Comparison of ENCODE assay signal across 16 cellular contexts in genomic region chr2:239576784-239577183, GRCh38.
DNase-seq lines count a peak whose midpoint lies in the region; ATAC-seq and TF ChIP-seq lines count a peak whose summit lies in the region.
"Had no signal": no experiment of that assay in that cellular context is flagged by ENCODE, and none has a peak within 500 bp of the region (broad histone marks: within the 10 kb centered on the region; RNA-seq: fewer than 3 reads in every experiment).

No MANE protein-coding gene starts in this region.

- H3K4me2 ChIP-seq in BLaER1 treated with 17β-estradiol and CSF1 and Interleukin-3, amounts not matched to agents 10 nM and 100 nM = peak overlapping the region; percentile 29 to 81 (median 66); a peak in 19 of 22 replicates
- H3K4me2 ChIP-seq in DND-41 (ENCODE audit: insufficient read depth, low read length) (no peak overlapping the region), smooth muscle cell (peak overlapping the region; percentile 43)

- no peak for TF ChIP-seq CTCF in DND-41 (IDR thresholded peaks at IDR 0.05; ENCODE audit: borderline replicate concordance, extremely low read depth, low read length, poor library complexity, severe bottlenecking)
- TF ChIP-seq CTCF in lower lobe of right lung (IDR thresholded peaks at IDR 0.05) = no peak
- TF ChIP-seq CTCF in smooth muscle cell (IDR thresholded peaks at IDR 0.05; ENCODE audit: borderline replicate concordance, insufficient read depth, poor library complexity, severe bottlenecking) = no peak
- no peak for TF ChIP-seq CTCF in WERI-Rb-1 (IDR thresholded peaks at IDR 0.05; ENCODE audit: low read depth, low read length)

- WGBS in smooth muscle cell (ENCODE audit: low lambda C conversion rate) = 93% methylated on average over 6 of the region's 6 CpGs

- peaks cover 8% of the 10 kb centered on the region for H3F3A ChIP-seq in smooth muscle cell (ENCODE audit: low read depth)

- no peaks in the 10 kb centered on the region for H3K36me3 ChIP-seq in BLaER1 treated with 17β-estradiol and CSF1 and Interleukin-3, amounts not matched to agents 10 nM and 100 nM
- no peaks in the 10 kb centered on the region for H3K36me3 ChIP-seq in DND-41 (ENCODE audit: insufficient read depth, low read length)
- H3K36me3 ChIP-seq in lower lobe of right lung = no peaks in the 10 kb centered on the region
- H3K36me3 ChIP-seq in smooth muscle cell (ENCODE audit: low read depth) = no peaks in the 10 kb centered on the region
- no peaks in the 10 kb centered on the region for H3K36me3 ChIP-seq in WERI-Rb-1

- no peak for DNase-seq in DND-41
- peak; percentile 16 for DNase-seq in lower lobe of right lung
- no peak for DNase-seq in smooth muscle cell (lab: John Stamatoyannopoulos, UW; ENCODE audit: unreplicated experiment)
- DNase-seq in SW 1271 (lab: John Stamatoyannopoulos, UW) = no peak
- no peak for DNase-seq in WERI-Rb-1
- DNase-seq in COLO829 (ENCODE audit: low spot score) = no peak
- DNase-seq: Caco-2; CD4-positive, alpha-beta memory T cell; DMS153; EL; GF-D8; H7; HCEC 1CT had no signal

- no peak overlapping the region for H3K27ac ChIP-seq in BLaER1 treated with 17β-estradiol and CSF1 and Interleukin-3, amounts not matched to agents 10 nM and 100 nM
- H3K27ac ChIP-seq in DND-41 (ENCODE audit: low read length) = peak overlapping the region; percentile 51; the same call in 1 of the 2 replicates
- no peak overlapping the region for H3K27ac ChIP-seq in lower lobe of right lung
- H3K27ac ChIP-seq in smooth muscle cell (ENCODE audit: low read depth) = peak overlapping the region; percentile 49
- H3K27ac ChIP-seq in WERI-Rb-1 = no peak overlapping the region
- H3K27ac ChIP-seq: GM23248 had no signal

- no peak overlapping the region for H2AFZ ChIP-seq in DND-41 (ENCODE audit: low read depth, low read length)
- no peak overlapping the region for H2AFZ ChIP-seq in smooth muscle cell (ENCODE audit: low read depth)
- H2AFZ ChIP-seq: GM23248 had no signal

- peaks cover 12 to 49% (median 35%) of the 10 kb centered on the region in 10 experiments for H3K4me1 ChIP-seq in BLaER1 treated with 17β-estradiol and CSF1 and Interleukin-3, amounts not matched to agents 10 nM and 100 nM
- H3K4me1 ChIP-seq in DND-41 (ENCODE audit: insufficient read depth, low read length) = peaks cover 15% of the 10 kb centered on the region; the same call in 1 of the 2 replicates
- no peaks in the 10 kb centered on the region for H3K4me1 ChIP-seq in lower lobe of right lung
- H3K4me1 ChIP-seq in smooth muscle cell (ENCODE audit: low read depth) = peaks cover 12% of the 10 kb centered on the region

- no peaks in the 10 kb centered on the region for H3K27me3 ChIP-seq in BLaER1 treated with 17β-estradiol and CSF1 and Interleukin-3, amounts not matched to agents 10 nM and 100 nM
- H3K27me3 ChIP-seq in DND-41 (ENCODE audit: insufficient read depth, low read length, poor library complexity) = no peaks in the 10 kb centered on the region
- no peaks in the 10 kb centered on the region for H3K27me3 ChIP-seq in lower lobe of right lung (ENCODE audit: low read depth)
- no peaks in the 10 kb centered on the region for H3K27me3 ChIP-seq in smooth muscle cell (ENCODE audit: low read depth)
- peaks cover 99% of the 10 kb centered on the region for H3K27me3 ChIP-seq in WERI-Rb-1 (ENCODE audit: insufficient read depth, low read depth, severe bottlenecking)

- ATAC-seq in DND-41 (ENCODE audit: insufficient read depth, low read depth) = no peak
- ATAC-seq in lower lobe of right lung = no peak
- ATAC-seq in GM19455 (IDR thresholded peaks at IDR 0.05; ENCODE audit: unreplicated experiment) = no peak

- H4K20me1 ChIP-seq in BLaER1 treated with 17β-estradiol and CSF1 and Interleukin-3, amounts not matched to agents 10 nM and 100 nM = no peaks in the 10 kb centered on the region
- H4K20me1 ChIP-seq in DND-41 (ENCODE audit: insufficient read depth, low read length) (no peaks in the 10 kb centered on the region), smooth muscle cell (ENCODE audit: low read depth) (no peaks in the 10 kb centered on the region)

- H3K4me3 ChIP-seq in BLaER1 treated with 17β-estradiol and CSF1 and Interleukin-3, amounts not matched to agents 10 nM and 100 nM = no peak overlapping the region
- no peak overlapping the region for H3K4me3 ChIP-seq in DND-41 (ENCODE audit: low read depth in 1 of 2, low read length in 2 of 2)
- H3K4me3 ChIP-seq in lower lobe of right lung = no peak overlapping the region
- H3K4me3 ChIP-seq in smooth muscle cell = no peak overlapping the region
- no peak overlapping the region for H3K4me3 ChIP-seq in WERI-Rb-1 (ENCODE audit: low read depth, low read length)
- H3K4me3 ChIP-seq: GM23248 had no signal

- intact Hi-C loops in lower lobe of right lung (cut with DNase I) = no loop called here

- no peak overlapping the region; a peak in 1 of 22 replicates for H3K9ac ChIP-seq in BLaER1 treated with 17β-estradiol and CSF1 and Interleukin-3, amounts not matched to agents 10 nM and 100 nM
- H3K9ac ChIP-seq in DND-41 (ENCODE audit: low read depth, low read length) (no peak overlapping the region), smooth muscle cell (ENCODE audit: low read depth) (no peak overlapping the region)
- H3K9ac ChIP-seq: GM23248 had no signal

- H3K79me2 ChIP-seq in DND-41 (ENCODE audit: insufficient read depth, low read length) (no peaks in the 10 kb centered on the region), smooth muscle cell (ENCODE audit: low read depth) (no peaks in the 10 kb centered on the region)

- no peaks in the 10 kb centered on the region for H3K9me3 ChIP-seq in BLaER1 treated with 17β-estradiol and CSF1 and Interleukin-3, amounts not matched to agents 10 nM and 100 nM (replicated peaks in 1 of 11)
- H3K9me3 ChIP-seq in DND-41 (ENCODE audit: insufficient read depth, low read length, severe bottlenecking) (no peaks in the 10 kb centered on the region), lower lobe of right lung (no peaks in the 10 kb centered on the region), smooth muscle cell (replicated peaks; ENCODE audit: low read depth) (no peaks in the 10 kb centered on the region), WERI-Rb-1 (ENCODE audit: severe bottlenecking) (peaks cover 11% of the 10 kb centered on the region)
- H3K9me3 ChIP-seq: Caco-2 had no signal

Comparison
In these comparisons a context has a peak if more than half of its experiments do, and no peak if none do; other contexts are left out.
1. H3K27ac ChIP-seq: peak in DND-41 (single experiment) and smooth muscle cell (single experiment); none in BLaER1 treated with 17β-estradiol and CSF1 and Interleukin-3, amounts not matched to agents 10 nM and 100 nM (0 of 11), lower lobe of right lung (single experiment) and WERI-Rb-1 (single experiment).